8 cellular contexts compared by ENCODE assay signal in genomic region chr5:178205010-178205748, GRCh38. TPM values are rescaled to one million over a fixed set of nuclear protein-coding genes. Genes with fewer than 3 reads are reported as not detected.
DNase-seq lines count a peak whose midpoint lies in the region; ATAC-seq and TF ChIP-seq lines count a peak whose summit lies in the region.

No MANE protein-coding gene starts in this region.

- H3K27me3 ChIP-seq in Caco-2 (replicated peaks; ENCODE audit: control insufficient read depth, insufficient read depth, low read length) (no peaks in the 10 kb centered on the region), RWPE2 (ENCODE audit: insufficient read depth, poor library complexity, severe bottlenecking) (no peaks in the 10 kb centered on the region)

- CTCF ChIA-PET in Caco-2 (lab: Charles Lee) = interaction anchor here (1.4 kb wide), 1 partner anchor 129 kb away, joined by 7 read pairs; no protein-coding TSS in a partner anchor
- CTCF ChIA-PET in activated naive CD4-positive, alpha-beta T cell treated with anti-CD3 and anti-CD28 coated beads for 36 hours (lab: Charles Lee) = interaction anchor here (1.4 kb wide), 1 partner anchor 30 kb away, joined by 4 read pairs; no protein-coding TSS in a partner anchor

- peaks cover 2% of the 10 kb centered on the region for H3K27me3 Mint-ChIP-seq in Caco-2 (ENCODE audit: insufficient read depth, unreplicated experiment)
- H3K27me3 Mint-ChIP-seq in activated naive CD4-positive, alpha-beta T cell treated with anti-CD3 and anti-CD28 coated beads for 36 hours (ENCODE audit: low read depth) = peaks cover 2% of the 10 kb centered on the region

- intact Hi-C loops in Caco-2 (cut with micrococcal nuclease; ENCODE audit: unreplicated experiment) = no loop called here
- intact Hi-C loops in activated naive CD4-positive, alpha-beta T cell treated with anti-CD3 and anti-CD28 coated beads for 36 hours (cut with micrococcal nuclease) = loop anchor here (2.0 kb wide), 1 partner anchor 50 kb away; no protein-coding TSS in a partner anchor

- H3K9me3 ChIP-seq in Caco-2 = no peaks in the 10 kb centered on the region
- H3K9me3 ChIP-seq in RWPE2 (ENCODE audit: severe bottlenecking) = no peaks in the 10 kb centered on the region

- peaks cover 18% of the 10 kb centered on the region for H3K4me1 Mint-ChIP-seq in Caco-2 (ENCODE audit: low read depth, unreplicated experiment)
- peaks cover 36% of the 10 kb centered on the region for H3K4me1 Mint-ChIP-seq in activated naive CD4-positive, alpha-beta T cell treated with anti-CD3 and anti-CD28 coated beads for 36 hours (ENCODE audit: low read depth)

- peak overlapping the region; percentile 84 for H3K27ac Mint-ChIP-seq in Caco-2 (ENCODE audit: unreplicated experiment)
- H3K27ac Mint-ChIP-seq in activated naive CD4-positive, alpha-beta T cell treated with anti-CD3 and anti-CD28 coated beads for 36 hours = peak overlapping the region; percentile 72

- H3K36me3 ChIP-seq in Caco-2 (ENCODE audit: control insufficient read depth, insufficient read depth, low read length) = peaks cover 17% of the 10 kb centered on the region
- peaks cover 49% of the 10 kb centered on the region for H3K36me3 ChIP-seq in RWPE2 (ENCODE audit: low read depth)

- H3K36me3 Mint-ChIP-seq in Caco-2 (ENCODE audit: insufficient read depth, unreplicated experiment) = peaks cover 60% of the 10 kb centered on the region
- peaks cover 50% of the 10 kb centered on the region for H3K36me3 Mint-ChIP-seq in activated naive CD4-positive, alpha-beta T cell treated with anti-CD3 and anti-CD28 coated beads for 36 hours (ENCODE audit: low read depth)

- BruUV-seq in Caco-2 (replicated peaks; lab: Mats Ljungman, UMichigan) = no TSS peak

- no peaks in the 10 kb centered on the region for H3K9me3 Mint-ChIP-seq in Caco-2 (ENCODE audit: unreplicated experiment)
- no peaks in the 10 kb centered on the region for H3K9me3 Mint-ChIP-seq in activated naive CD4-positive, alpha-beta T cell treated with anti-CD3 and anti-CD28 coated beads for 36 hours

- H3K4me3 ChIP-seq in Caco-2 (ENCODE audit: low read depth, low read length) (peak overlapping the region; percentile 93), RWPE2 (ENCODE audit: severe bottlenecking) (peak overlapping the region; percentile 94)

- H3K4me1 ChIP-seq in Caco-2 (peaks cover 9% of the 10 kb centered on the region; the same call in 1 of the 2 replicates), RWPE2 (ENCODE audit: insufficient read depth, poor library complexity, severe bottlenecking) (peaks cover 13% of the 10 kb centered on the region)

- peak; percentile 73 to 76 for DNase-seq in Caco-2
- peak; percentile 83 for DNase-seq in RWPE2 (ENCODE audit: low spot score)
- DNase-seq in activated naive CD4-positive, alpha-beta T cell treated with anti-CD3 and anti-CD28 coated beads for 36 hours = peak; percentile 85
- DNase-seq in germinal center (ENCODE audit: low spot score) = peak; percentile 91
- peak; percentile 51 for DNase-seq in omental fat pad (ENCODE audit: low spot score)

- H3K27ac ChIP-seq in RWPE2 (ENCODE audit: poor library complexity, severe bottlenecking) (peak overlapping the region; percentile 85), temporal lobe (ENCODE audit: low read depth, low read length) (peak overlapping the region; percentile 53)

- POLR2A ChIA-PET in Caco-2 (lab: Charles Lee) = interaction anchor here (1.0 to 1.5 kb wide), 5 partner anchors 7 to 52 kb away, joined by 3 to 16 read pairs (median 7); partner anchors contain the start of genes NHP2 and PHYKPL

- ATAC-seq in GM19438 (IDR thresholded peaks at IDR 0.05; ENCODE audit: low read depth, unreplicated experiment) (peak; percentile 53), HG03565 (IDR thresholded peaks at IDR 0.05; ENCODE audit: unreplicated experiment) (peak; percentile 37), RWPE2 (ENCODE audit: low read depth) (peak; percentile 47), omental fat pad (ENCODE audit: low FRiP score) (peak; percentile 39)

- H3K4me3 Mint-ChIP-seq in Caco-2 (ENCODE audit: unreplicated experiment) = peak overlapping the region; percentile 86
- H3K4me3 Mint-ChIP-seq in activated naive CD4-positive, alpha-beta T cell treated with anti-CD3 and anti-CD28 coated beads for 36 hours = peak overlapping the region; percentile 96

- TF ChIP-seq CTCF in Caco-2 (IDR thresholded peaks at IDR 0.05; ENCODE audit: insufficient read depth in 1 of 2, low read depth in 1 of 2, low read length in 1 of 2, severe bottlenecking in 1 of 2, unreplicated experiment in 1 of 2) (no peak), RWPE2 (IDR thresholded peaks at IDR 0.05; ENCODE audit: poor library complexity, severe bottlenecking) (peak; percentile 16), omental fat pad (IDR thresholded peaks at IDR 0.05) (no peak)

RNA-seq across cellular contexts. Expression of gene HNRNPAB, which starts 0.8 kb away (rescaled TPM):
- total RNA-seq in Caco-2 (2022) (286 and 295 TPM in 2 replicates), omental fat pad (100 to 1,000 TPM in 1 of 4 donors, 10 to 100 TPM in 3; 77.2 to 204 (median 88.6) TPM), temporal lobe (44.0 TPM)
- 100 to 1,000 TPM; 251 to 262 TPM for total RNA-seq in activated naive CD4-positive, alpha-beta T cell treated with anti-CD3 and anti-CD28 coated beads for 36 hours

RNA-seq across cellular contexts. Expression of gene GMCL2, which starts 18.0 kb away (rescaled TPM):
- total RNA-seq in Caco-2 (2022) (not detected in 2 replicates), omental fat pad (not detected), temporal lobe (not detected)
- not detected for total RNA-seq in activated naive CD4-positive, alpha-beta T cell treated with anti-CD3 and anti-CD28 coated beads for 36 hours

RNA-seq across cellular contexts. Expression of gene PHYKPL, which starts 27.4 kb away (rescaled TPM):
- 78.2 and 82.1 TPM in 2 replicates for total RNA-seq in Caco-2 (2022)
- total RNA-seq in activated naive CD4-positive, alpha-beta T cell treated with anti-CD3 and anti-CD28 coated beads for 36 hours = 10 to 100 TPM; 50.9 to 51.2 TPM
- total RNA-seq in omental fat pad = 100 to 1,000 TPM in 1 of 4 donors, 10 to 100 TPM in 3; 62.3 to 104 (median 82.0) TPM
- total RNA-seq in temporal lobe = 10.8 TPM

RNA-seq across cellular contexts. Expression of gene NHP2, which starts 51.5 kb away (rescaled TPM):
- total RNA-seq in Caco-2 (2022) (127 and 142 TPM in 2 replicates), omental fat pad (100 to 1,000 TPM; 173 to 241 (median 221) TPM), temporal lobe (88.0 TPM)
- 100 to 1,000 TPM; 289 to 298 TPM for total RNA-seq in activated naive CD4-positive, alpha-beta T cell treated with anti-CD3 and anti-CD28 coated beads for 36 hours

Comparison
In these comparisons a context has a peak if more than half of its experiments do, and no peak if none do; other contexts are left out.
1. Peak in every context shown above with its lines: DNase-seq, ATAC-seq, H3K4me3 ChIP-seq and H3K27ac ChIP-seq.